In genomic region chr3:72490688-72491430, GRCh38 we compare ENCODE assay signal across 20 cellular contexts. TPM values are rescaled to one million over a fixed set of nuclear protein-coding genes. Genes with fewer than 3 reads are reported as not detected.
A peak's percentile ranks its signal among the peaks of the same experiment; 100 is the strongest.
DNase-seq lines count a peak whose midpoint lies in the region; ATAC-seq and TF ChIP-seq lines count a peak whose summit lies in the region.
"Had no signal": no experiment of that assay in that cellular context is flagged by ENCODE, and none has a peak within 500 bp of the region (broad histone marks: within the 10 kb centered on the region; RNA-seq: fewer than 3 reads in every experiment).

No MANE protein-coding gene starts in this region.

- DNase-seq in CD1c-positive myeloid dendritic cell (ENCODE audit: extremely low spot score) = peak; percentile 72
- DNase-seq in WERI-Rb-1 = peak; percentile 88
- no peak for DNase-seq in naive thymus-derived CD4-positive, alpha-beta T cell
- no peak for DNase-seq in activated T-cell treated with anti-CD3 and anti-CD28 coated beads, Interleukin-2, amount 50 U/mL, for 72 hours
- DNase-seq in dorsolateral prefrontal cortex = no peak
- DNase-seq in epidermal melanocyte (ENCODE audit: insufficient read length, low spot score) = no peak
- DNase-seq: activated CD4-positive, alpha-beta T cell treated with anti-CD3 and anti-CD28 coated beads for 4 hours; activated T-cell treated with anti-CD3 and anti-CD28 coated beads for 4 hours; effector memory CD4-positive, alpha-beta T cell; mesenchymal stem cell; NCI-H1417 treated with DMSO at 0.1 percent for 48 hours; NCI-H748 treated with DMSO at 0.1 percent for 48 hours; right cardiac atrium; stimulated activated CD4-positive, alpha-beta T cell treated with anti-CD3 and anti-CD28 coated beads, Interleukin-2, amount 100 ng/mL, for 24 hours; stimulated activated CD8-positive, alpha-beta memory T cell treated with anti-CD3 and anti-CD28 coated beads, Interleukin-4, amount 100 ng/mL, for 48 hours had no signal

- no peak overlapping the region for H3K4me3 Mint-ChIP-seq in naive thymus-derived CD4-positive, alpha-beta T cell
- no peak overlapping the region for H3K4me3 Mint-ChIP-seq in activated T-cell treated with anti-CD3 and anti-CD28 coated beads, Interleukin-2, amount 50 U/mL, for 72 hours
- H3K4me3 Mint-ChIP-seq: activated naive CD8-positive, alpha-beta T cell; IgD-negative memory B cell had no signal

- H3K9me3 ChIP-seq in HUES48 (ENCODE audit: control insufficient read depth, insufficient read depth, low read length) (no peaks in the 10 kb centered on the region), WERI-Rb-1 (ENCODE audit: severe bottlenecking) (no peaks in the 10 kb centered on the region)
- H3K9me3 ChIP-seq in naive thymus-derived CD4-positive, alpha-beta T cell (ENCODE audit: control insufficient read depth in 2 of 3, low read length in 3 of 3) = peaks cover 0 to 3% (median 0%) of the 10 kb centered on the region in 3 experiments
- H3K9me3 ChIP-seq: thyroid gland had no signal

- intact Hi-C loops in naive thymus-derived CD4-positive, alpha-beta T cell (cut with micrococcal nuclease) = no loop called here
- intact Hi-C loops in dorsolateral prefrontal cortex (cut with DNase I) = no loop called here

- H3K27me3 ChIP-seq in HUES48 (ENCODE audit: control insufficient read depth, insufficient read depth, low read length) = no peaks in the 10 kb centered on the region; the same call in 1 of the 2 replicates
- H3K27me3 ChIP-seq in WERI-Rb-1 (ENCODE audit: insufficient read depth, low read depth, severe bottlenecking) = no peaks in the 10 kb centered on the region
- H3K27me3 ChIP-seq in naive thymus-derived CD4-positive, alpha-beta T cell (ENCODE audit: control insufficient read depth in 2 of 2, insufficient read depth in 2 of 2, low read length in 2 of 2) = no peaks in the 10 kb centered on the region
- H3K27me3 ChIP-seq in dorsolateral prefrontal cortex = no peaks in the 10 kb centered on the region
- H3K27me3 ChIP-seq: thyroid gland had no signal

- H3K27ac Mint-ChIP-seq in naive thymus-derived CD4-positive, alpha-beta T cell = peak overlapping the region in 1 of 9 donors; percentile 49
- no peak overlapping the region for H3K27ac Mint-ChIP-seq in activated T-cell treated with anti-CD3 and anti-CD28 coated beads, Interleukin-2, amount 50 U/mL, for 72 hours
- H3K27ac Mint-ChIP-seq: activated naive CD8-positive, alpha-beta T cell; IgD-negative memory B cell had no signal

- H3K9me3 Mint-ChIP-seq in naive thymus-derived CD4-positive, alpha-beta T cell = peaks cover 0 to 11% (median 5%) of the 10 kb centered on the region in 11 donors
- H3K9me3 Mint-ChIP-seq in activated T-cell treated with anti-CD3 and anti-CD28 coated beads, Interleukin-2, amount 50 U/mL, for 72 hours = peaks cover 4 to 5% of the 10 kb centered on the region in 2 donors

- H3K4me3 ChIP-seq in HUES48 (ENCODE audit: low read depth, low read length) (no peak overlapping the region), WERI-Rb-1 (ENCODE audit: low read depth, low read length) (peak overlapping the region; percentile 19), dorsolateral prefrontal cortex (no peak overlapping the region)
- H3K4me3 ChIP-seq in naive thymus-derived CD4-positive, alpha-beta T cell (ENCODE audit: low read length) = no peak overlapping the region
- H3K4me3 ChIP-seq: thyroid gland had no signal

- peaks cover 0 to 24% (median 0%) of the 10 kb centered on the region in 7 donors for H3K4me1 Mint-ChIP-seq in naive thymus-derived CD4-positive, alpha-beta T cell
- peaks cover 48% of the 10 kb centered on the region for H3K4me1 Mint-ChIP-seq in activated T-cell treated with anti-CD3 and anti-CD28 coated beads, Interleukin-2, amount 50 U/mL, for 72 hours (ENCODE audit: low read depth)

- CTCF ChIA-PET in naive thymus-derived CD4-positive, alpha-beta T cell (lab: Charles Lee) = no interaction called here

- H3K27me3 Mint-ChIP-seq in naive thymus-derived CD4-positive, alpha-beta T cell = no peaks in the 10 kb centered on the region
- no peaks in the 10 kb centered on the region for H3K27me3 Mint-ChIP-seq in activated T-cell treated with anti-CD3 and anti-CD28 coated beads, Interleukin-2, amount 50 U/mL, for 72 hours (ENCODE audit: low read depth)
- H3K27me3 Mint-ChIP-seq: activated naive CD8-positive, alpha-beta T cell had no signal

- H3K4me1 ChIP-seq in HUES48 (ENCODE audit: control insufficient read depth, insufficient read depth, low read length) = peaks cover 23% of the 10 kb centered on the region
- no peaks in the 10 kb centered on the region for H3K4me1 ChIP-seq in naive thymus-derived CD4-positive, alpha-beta T cell (ENCODE audit: control insufficient read depth in 2 of 2, insufficient read depth in 2 of 2, low read length in 2 of 2)

- H3K36me3 Mint-ChIP-seq in naive thymus-derived CD4-positive, alpha-beta T cell = peaks cover 0 to 7% (median 6%) of the 10 kb centered on the region in 5 donors
- H3K36me3 Mint-ChIP-seq in activated T-cell treated with anti-CD3 and anti-CD28 coated beads, Interleukin-2, amount 50 U/mL, for 72 hours (ENCODE audit: insufficient read depth in 2 of 2) = peaks cover 8 to 14% of the 10 kb centered on the region in 2 donors
- H3K36me3 Mint-ChIP-seq: activated naive CD8-positive, alpha-beta T cell; IgD-negative memory B cell had no signal

- H3K36me3 ChIP-seq in HUES48 (ENCODE audit: control insufficient read depth, insufficient read depth, low read length) (no peaks in the 10 kb centered on the region), WERI-Rb-1 (no peaks in the 10 kb centered on the region)
- no peaks in the 10 kb centered on the region for H3K36me3 ChIP-seq in naive thymus-derived CD4-positive, alpha-beta T cell (ENCODE audit: control insufficient read depth in 2 of 3, insufficient read depth in 3 of 3, low read length in 3 of 3)
- H3K36me3 ChIP-seq: thyroid gland had no signal

- ATAC-seq in naive thymus-derived CD4-positive, alpha-beta T cell = peak; percentile 59
- ATAC-seq in activated T-cell treated with anti-CD3 and anti-CD28 coated beads, Interleukin-2, amount 50 U/mL, for 72 hours (replicated peaks in 1 of 2) = no peak
- no peak for ATAC-seq in GM18517 (IDR thresholded peaks at IDR 0.05; ENCODE audit: unreplicated experiment)
- ATAC-seq: right cardiac atrium had no signal

- H3K9ac ChIP-seq in HUES48 (ENCODE audit: low read depth, low read length) = no peak overlapping the region

- TF ChIP-seq CTCF in WERI-Rb-1 (IDR thresholded peaks at IDR 0.05; ENCODE audit: low read depth, low read length) (no peak), dorsolateral prefrontal cortex (IDR thresholded peaks at IDR 0.05 in 54 of 56, conservative IDR thresholded peaks at IDR 0.05 in 2 of 56; ENCODE audit: low read depth in 1 of 56, partially characterized antibody in 56 of 56) (no peak)

- POLR2A ChIA-PET in naive thymus-derived CD4-positive, alpha-beta T cell (lab: Charles Lee) = no interaction called here

- H3K27ac ChIP-seq in HUES48 (ENCODE audit: low read depth, low read length) (peak overlapping the region; percentile 3), WERI-Rb-1 (peak overlapping the region; percentile 83), dorsolateral prefrontal cortex (peak overlapping the region in 4 of 59 donors; percentile 24 to 41 (median 36))
- H3K27ac ChIP-seq in naive thymus-derived CD4-positive, alpha-beta T cell (ENCODE audit: low read depth, low read length) = no peak overlapping the region
- H3K27ac ChIP-seq: thyroid gland had no signal

RNA-seq across cellular contexts. Expression of gene RYBP, which starts 44.4 kb away (rescaled TPM):
- total RNA-seq in naive thymus-derived CD4-positive, alpha-beta T cell = 10 to 100 TPM in 3 of 5 experiments, 1 to 10 TPM in 2; 9.2 to 20.4 (median 16.4) TPM
- polyA plus RNA-seq in naive thymus-derived CD4-positive, alpha-beta T cell = 1 to 10 TPM; 1.6 to 2.4 TPM
- 10 to 100 TPM; 59.2 to 66.6 TPM for total RNA-seq in activated T-cell treated with anti-CD3 and anti-CD28 coated beads, Interleukin-2, amount 50 U/mL, for 72 hours
- 10 to 100 TPM; 14.2 to 36.0 (median 21.6) TPM for total RNA-seq in dorsolateral prefrontal cortex

Comparison
In these comparisons a context has a peak if more than half of its experiments do, and no peak if none do; other contexts are left out.
1. DNase-seq: peak in CD1c-positive myeloid dendritic cell (single experiment) and WERI-Rb-1 (single experiment); none in naive thymus-derived CD4-positive, alpha-beta T cell (0 of 9), activated T-cell treated with anti-CD3 and anti-CD28 coated beads, Interleukin-2, amount 50 U/mL, for 72 hours (0 of 2), dorsolateral prefrontal cortex (0 of 10) and epidermal melanocyte (single experiment).